16 cellular contexts compared by ENCODE assay signal in the genomic region with DNA sequence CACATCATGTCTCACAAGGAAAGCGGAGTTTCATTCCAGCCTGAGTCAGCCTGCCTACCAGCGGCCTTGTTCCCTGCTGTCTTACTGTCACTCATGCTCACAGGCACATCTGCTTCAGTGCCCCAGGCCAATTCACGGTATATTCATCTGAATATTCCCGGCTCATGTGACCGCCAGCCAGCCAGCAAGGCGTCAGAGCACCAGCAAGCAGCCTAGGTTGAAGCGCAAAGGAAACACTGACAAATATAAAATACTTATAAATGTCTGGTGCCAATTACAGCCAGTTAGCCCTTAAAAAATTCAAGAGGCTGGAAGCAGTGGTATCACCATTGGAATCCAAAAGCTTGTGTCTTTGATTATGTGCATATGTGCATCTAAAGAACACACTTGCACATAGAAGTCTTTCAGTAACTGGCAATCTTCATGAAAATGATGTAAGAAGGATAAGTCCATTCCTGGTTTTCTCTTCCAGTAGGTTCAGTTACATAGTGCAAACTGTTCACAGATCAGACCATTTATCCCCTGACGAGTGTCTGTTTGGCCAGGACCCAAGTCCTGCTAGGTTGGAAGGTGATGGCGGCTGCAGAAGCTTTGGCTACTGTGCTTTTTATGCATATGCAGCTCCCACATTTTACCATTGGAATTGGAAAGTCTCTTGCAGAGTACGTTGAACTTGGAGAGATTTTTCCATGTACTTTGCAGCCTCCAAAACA.
DNase-seq lines count a peak whose midpoint lies in the region; ATAC-seq and TF ChIP-seq lines count a peak whose summit lies in the region.
"Had no signal": no experiment of that assay in that cellular context is flagged by ENCODE, and none has a peak within 500 bp of the region (broad histone marks: within the 10 kb centered on the region; RNA-seq: fewer than 3 reads in every experiment).

No MANE protein-coding gene starts in this region.

- H3K27ac ChIP-seq in SK-N-MC = peak overlapping the region; percentile 94
- H3K27ac ChIP-seq in foreskin keratinocyte = no peak overlapping the region

- peak; percentile 35 for DNase-seq in AG20443 (ENCODE audit: low spot score)
- DNase-seq in HFFc6 = peak; percentile 73
- peak; percentile 61 for DNase-seq in SK-N-MC (ENCODE audit: low read depth, low spot score)
- no peak for DNase-seq in left lobe of liver (ENCODE audit: low spot score)
- no peak for DNase-seq in activated CD4-positive, alpha-beta memory T cell treated with anti-CD3 and anti-CD28 coated beads, Interleukin-2, amount 10 ng/mL, durations not matched to agents 7 days and 5 days
- no peak for DNase-seq in foreskin keratinocyte
- DNase-seq: activated CD8-positive, alpha-beta memory T cell treated with anti-CD3 and anti-CD28 coated beads, Interleukin-2, amount 10 ng/mL, durations not matched to agents 7 days and 5 days; central memory CD4-positive, alpha-beta T cell; DND-41; NCI-H1694; NCI-H774; stimulated activated CD4-positive, alpha-beta T cell treated with anti-CD3 and anti-CD28 coated beads, Interleukin-2, amount 100 ng/mL, for 48 hours had no signal

- H3K4me3 ChIP-seq in SK-N-MC = peak overlapping the region; percentile 64

- peak overlapping the region; percentile 80 for H3K4me3 Mint-ChIP-seq in HFFc6
- H3K4me3 Mint-ChIP-seq in activated CD4-positive, alpha-beta memory T cell treated with anti-CD3 and anti-CD28 coated beads, Interleukin-2, amount 10 ng/mL, durations not matched to agents 7 days and 5 days = no peak overlapping the region
- H3K4me3 Mint-ChIP-seq: activated CD8-positive, alpha-beta memory T cell treated with anti-CD3 and anti-CD28 coated beads, Interleukin-2, amount 10 ng/mL, durations not matched to agents 7 days and 5 days; activated T-helper 17 cell treated with anti-CD3 and anti-CD28 coated beads, Interleukin-2, amount 50 U/mL, for 72 hours had no signal

- peaks cover 18% of the 10 kb centered on the region for H3K4me1 Mint-ChIP-seq in HFFc6 (ENCODE audit: low read depth)
- H3K4me1 Mint-ChIP-seq in activated CD4-positive, alpha-beta memory T cell treated with anti-CD3 and anti-CD28 coated beads, Interleukin-2, amount 10 ng/mL, durations not matched to agents 7 days and 5 days = no peaks in the 10 kb centered on the region
- H3K4me1 Mint-ChIP-seq: activated CD8-positive, alpha-beta memory T cell treated with anti-CD3 and anti-CD28 coated beads, Interleukin-2, amount 10 ng/mL, durations not matched to agents 7 days and 5 days; activated T-helper 17 cell treated with anti-CD3 and anti-CD28 coated beads, Interleukin-2, amount 50 U/mL, for 72 hours had no signal

- POLR2A ChIA-PET in activated CD4-positive, alpha-beta memory T cell treated with anti-CD3 and anti-CD28 coated beads, Interleukin-2, amount 10 ng/mL, durations not matched to agents 7 days and 5 days (lab: Charles Lee) = no interaction called here

- H3K9me3 ChIP-seq in SK-N-MC (ENCODE audit: low read depth, low read length) = no peaks in the 10 kb centered on the region

- no peaks in the 10 kb centered on the region for H3K9me3 Mint-ChIP-seq in HFFc6
- H3K9me3 Mint-ChIP-seq in activated CD4-positive, alpha-beta memory T cell treated with anti-CD3 and anti-CD28 coated beads, Interleukin-2, amount 10 ng/mL, durations not matched to agents 7 days and 5 days = no peaks in the 10 kb centered on the region
- H3K9me3 Mint-ChIP-seq: activated T-helper 17 cell treated with anti-CD3 and anti-CD28 coated beads, Interleukin-2, amount 50 U/mL, for 72 hours had no signal

- peak overlapping the region; percentile 47 for H3K9ac ChIP-seq in SK-N-MC (ENCODE audit: insufficient read length)

- TF ChIP-seq CTCF in HFFc6 (IDR thresholded peaks at IDR 0.05) (no peak), foreskin keratinocyte (conservative IDR thresholded peaks at IDR 0.05) (no peak)

- ATAC-seq in left lobe of liver (peak; percentile 63), GM18502 (IDR thresholded peaks at IDR 0.05; ENCODE audit: poor library complexity, unreplicated experiment) (no peak), HG03442 (IDR thresholded peaks at IDR 0.05; ENCODE audit: unreplicated experiment) (no peak), foreskin keratinocyte (no peak)
- ATAC-seq: activated CD8-positive, alpha-beta memory T cell treated with anti-CD3 and anti-CD28 coated beads, Interleukin-2, amount 10 ng/mL, durations not matched to agents 7 days and 5 days; activated T-helper 17 cell treated with anti-CD3 and anti-CD28 coated beads, Interleukin-2, amount 50 U/mL, for 72 hours; Panc1 had no signal

- no peaks in the 10 kb centered on the region for H3K36me3 Mint-ChIP-seq in HFFc6 (ENCODE audit: low read depth)
- H3K36me3 Mint-ChIP-seq in activated CD4-positive, alpha-beta memory T cell treated with anti-CD3 and anti-CD28 coated beads, Interleukin-2, amount 10 ng/mL, durations not matched to agents 7 days and 5 days (ENCODE audit: low read depth) = no peaks in the 10 kb centered on the region
- H3K36me3 Mint-ChIP-seq: activated CD8-positive, alpha-beta memory T cell treated with anti-CD3 and anti-CD28 coated beads, Interleukin-2, amount 10 ng/mL, durations not matched to agents 7 days and 5 days had no signal

- no peaks in the 10 kb centered on the region for H3K27me3 Mint-ChIP-seq in HFFc6 (ENCODE audit: insufficient read depth)
- no peaks in the 10 kb centered on the region for H3K27me3 Mint-ChIP-seq in activated CD4-positive, alpha-beta memory T cell treated with anti-CD3 and anti-CD28 coated beads, Interleukin-2, amount 10 ng/mL, durations not matched to agents 7 days and 5 days
- H3K27me3 Mint-ChIP-seq: activated CD8-positive, alpha-beta memory T cell treated with anti-CD3 and anti-CD28 coated beads, Interleukin-2, amount 10 ng/mL, durations not matched to agents 7 days and 5 days; activated T-helper 17 cell treated with anti-CD3 and anti-CD28 coated beads, Interleukin-2, amount 50 U/mL, for 72 hours had no signal

- H3K4me1 ChIP-seq in foreskin keratinocyte = no peaks in the 10 kb centered on the region

- no peaks in the 10 kb centered on the region for H3K27me3 ChIP-seq in foreskin keratinocyte

- no peaks in the 10 kb centered on the region for H3K36me3 ChIP-seq in SK-N-MC (ENCODE audit: insufficient read depth, low read length)

- peak overlapping the region; percentile 84 for H3K27ac Mint-ChIP-seq in HFFc6
- H3K27ac Mint-ChIP-seq in activated CD4-positive, alpha-beta memory T cell treated with anti-CD3 and anti-CD28 coated beads, Interleukin-2, amount 10 ng/mL, durations not matched to agents 7 days and 5 days = no peak overlapping the region
- H3K27ac Mint-ChIP-seq: activated CD8-positive, alpha-beta memory T cell treated with anti-CD3 and anti-CD28 coated beads, Interleukin-2, amount 10 ng/mL, durations not matched to agents 7 days and 5 days; activated T-helper 17 cell treated with anti-CD3 and anti-CD28 coated beads, Interleukin-2, amount 50 U/mL, for 72 hours had no signal

- CTCF ChIA-PET in activated CD4-positive, alpha-beta memory T cell treated with anti-CD3 and anti-CD28 coated beads, Interleukin-2, amount 10 ng/mL, durations not matched to agents 7 days and 5 days (lab: Charles Lee) = no interaction called here

Comparison
In these comparisons a context has a peak if more than half of its experiments do, and no peak if none do; other contexts are left out.
1. DNase-seq: peak in AG20443 (single experiment), HFFc6 (single experiment) and SK-N-MC (single experiment); none in left lobe of liver (single experiment), activated CD4-positive, alpha-beta memory T cell treated with anti-CD3 and anti-CD28 coated beads, Interleukin-2, amount 10 ng/mL, durations not matched to agents 7 days and 5 days (single experiment) and foreskin keratinocyte (0 of 2).